8 cellular contexts compared by ENCODE assay signal in genomic region chr13:28530729-28531194, GRCh38. TPM values are rescaled to one million over a fixed set of nuclear protein-coding genes. Genes with fewer than 3 reads are reported as not detected.
DNase-seq lines count a peak whose midpoint lies in the region; ATAC-seq and TF ChIP-seq lines count a peak whose summit lies in the region.

No MANE protein-coding gene starts in this region.

- peak overlapping the region; percentile 78 to 97 (median 92) for H3K4me2 ChIP-seq in BLaER1 treated with 17β-estradiol and CSF1 and Interleukin-3, amounts not matched to agents 10 nM and 100 nM
- H3K4me2 ChIP-seq in neuronal stem cell (ENCODE audit: insufficient read depth, low read length, poor library complexity, severe bottlenecking) = peak overlapping the region; percentile 78

- H4K91ac ChIP-seq in neuronal stem cell (ENCODE audit: low read depth, low read length, poor library complexity) = no peak overlapping the region

- no peak overlapping the region for H2BK120ac ChIP-seq in neuronal stem cell (ENCODE audit: low read depth, low read length)

- peak overlapping the region in 10 of 11 experiments; percentile 4 to 73 (median 60); a peak in 18 of 22 replicates for H3K9ac ChIP-seq in BLaER1 treated with 17β-estradiol and CSF1 and Interleukin-3, amounts not matched to agents 10 nM and 100 nM
- H3K9ac ChIP-seq in neuronal stem cell (ENCODE audit: low read depth, low read length, poor library complexity) = no peak overlapping the region

- H3K9me3 Mint-ChIP-seq in progenitor cell of endocrine pancreas (ENCODE audit: low read depth) = no peaks in the 10 kb centered on the region

- H3K27ac ChIP-seq in BLaER1 treated with 17β-estradiol and CSF1 and Interleukin-3, amounts not matched to agents 10 nM and 100 nM = peak overlapping the region in 6 of 11 experiments; percentile 7 to 59 (median 48); a peak in 10 of 22 replicates
- H3K27ac ChIP-seq in coronary artery (peak overlapping the region in 1 of 2 donors; percentile 38), neuronal stem cell (replicated peaks; ENCODE audit: low read length) (no peak overlapping the region)

- no peak overlapping the region for H3K27ac Mint-ChIP-seq in progenitor cell of endocrine pancreas

- H3K18ac ChIP-seq in neuronal stem cell (ENCODE audit: low read length) = peak overlapping the region; percentile 88

- H4K20me1 ChIP-seq in BLaER1 treated with 17β-estradiol and CSF1 and Interleukin-3, amounts not matched to agents 10 nM and 100 nM = peaks cover 0 to 4% (median 0%) of the 10 kb centered on the region in 11 experiments; a peak in 2 of 22 replicates

- TF ChIP-seq CTCF in coronary artery (IDR thresholded peaks at IDR 0.05) = no peak
- no peak for TF ChIP-seq CTCF in GM10266 (IDR thresholded peaks at IDR 0.05; ENCODE audit: control insufficient read depth, insufficient read depth, low read depth, missing control alignments)
- TF ChIP-seq CTCF in progenitor cell of endocrine pancreas (IDR thresholded peaks at IDR 0.05; ENCODE audit: unreplicated experiment) = no peak

- H3K4me1 Mint-ChIP-seq in progenitor cell of endocrine pancreas (ENCODE audit: low read depth) = peaks cover 8% of the 10 kb centered on the region

- no peak overlapping the region for H3K14ac ChIP-seq in neuronal stem cell (ENCODE audit: low read length)

- DNase-seq in HT1080 (ENCODE audit: low read depth) (peak; percentile 15), coronary artery (ENCODE audit: low spot score) (no peak), neuronal stem cell (ENCODE audit: low spot score) (no peak), GM10266 (ENCODE audit: extremely low spot score) (no peak), NCI-H1105 treated with DMSO at 0.1 percent for 48 hours (lab: John Stamatoyannopoulos, UW) (no peak), progenitor cell of endocrine pancreas (ENCODE audit: low spot score, unreplicated experiment) (no peak)

- H3K27me3 Mint-ChIP-seq in progenitor cell of endocrine pancreas = peaks cover 37% of the 10 kb centered on the region

- no peak overlapping the region for H4K8ac ChIP-seq in neuronal stem cell (ENCODE audit: low read depth, low read length)

- no peak overlapping the region for H2AK5ac ChIP-seq in neuronal stem cell (ENCODE audit: low read depth, low read length)

- H3K4me1 ChIP-seq in BLaER1 treated with 17β-estradiol and CSF1 and Interleukin-3, amounts not matched to agents 10 nM and 100 nM = peaks cover 47 to 74% (median 71%) of the 10 kb centered on the region in 10 experiments
- peaks cover 4 to 5% of the 10 kb centered on the region in 2 donors for H3K4me1 ChIP-seq in neuronal stem cell (ENCODE audit: control insufficient read depth in 2 of 2, insufficient read depth in 1 of 2, low read depth in 1 of 2, low read length in 2 of 2)

- H2BK5ac ChIP-seq in neuronal stem cell (ENCODE audit: low read length) = no peak overlapping the region

- no peaks in the 10 kb centered on the region for H3K36me3 Mint-ChIP-seq in progenitor cell of endocrine pancreas (ENCODE audit: insufficient read depth)

- H2AFZ ChIP-seq in neuronal stem cell (ENCODE audit: low read length) = peak overlapping the region; percentile 85

- no peak overlapping the region for H3K4me3 Mint-ChIP-seq in progenitor cell of endocrine pancreas (ENCODE audit: low read depth)

- peaks cover 15 to 29% (median 27%) of the 10 kb centered on the region in 11 experiments for H3K9me3 ChIP-seq in BLaER1 treated with 17β-estradiol and CSF1 and Interleukin-3, amounts not matched to agents 10 nM and 100 nM (replicated peaks in 1 of 11)
- H3K9me3 ChIP-seq in neuronal stem cell (replicated peaks in 1 of 2; ENCODE audit: control insufficient read depth in 2 of 2, insufficient read depth in 1 of 2, low read depth in 1 of 2, low read length in 2 of 2) = peaks cover 0 to 7% of the 10 kb centered on the region in 2 donors

- H3K4ac ChIP-seq in neuronal stem cell (ENCODE audit: low read length) = no peak overlapping the region

- H3K27me3 ChIP-seq in BLaER1 treated with 17β-estradiol and CSF1 and Interleukin-3, amounts not matched to agents 10 nM and 100 nM = peaks cover 48 to 65% (median 57%) of the 10 kb centered on the region in 11 experiments
- H3K27me3 ChIP-seq in neuronal stem cell (ENCODE audit: control insufficient read depth in 3 of 3, insufficient read depth in 3 of 3, low read depth in 1 of 3, low read length in 3 of 3) = peaks cover 9 to 72% (median 41%) of the 10 kb centered on the region in 3 experiments

- no peak overlapping the region for H2BK15ac ChIP-seq in neuronal stem cell (ENCODE audit: low read length)

- peaks cover 0 to 7% (median 3%) of the 10 kb centered on the region in 11 experiments; a peak in 1 of 22 replicates for H3K36me3 ChIP-seq in BLaER1 treated with 17β-estradiol and CSF1 and Interleukin-3, amounts not matched to agents 10 nM and 100 nM
- no peaks in the 10 kb centered on the region for H3K36me3 ChIP-seq in neuronal stem cell (replicated peaks in 1 of 2; ENCODE audit: control insufficient read depth in 2 of 2, insufficient read depth in 2 of 2, low read length in 2 of 2)

- WGBS in neuronal stem cell (ENCODE audit: extremely low coverage in 2 of 2, insufficient read length in 2 of 2, insufficient replicate concordance in 1 of 2), 2 donors = no CpG with 5 or more reads among the region's 11 CpGs

- H2BK12ac ChIP-seq in neuronal stem cell (ENCODE audit: low read length) = no peak overlapping the region

- peaks cover 3% of the 10 kb centered on the region for H3K79me1 ChIP-seq in neuronal stem cell (ENCODE audit: low read depth, low read length)

- no peak for ATAC-seq in GM19455 (IDR thresholded peaks at IDR 0.05; ENCODE audit: unreplicated experiment)

- no peak overlapping the region for H3K23ac ChIP-seq in neuronal stem cell (ENCODE audit: low read depth, low read length, poor library complexity)

- H3K4me3 ChIP-seq in BLaER1 treated with 17β-estradiol and CSF1 and Interleukin-3, amounts not matched to agents 10 nM and 100 nM = peak overlapping the region; percentile 54 to 75 (median 64)
- H3K4me3 ChIP-seq in coronary artery = peak overlapping the region; percentile 79
- H3K4me3 ChIP-seq in neuronal stem cell (ENCODE audit: low read length in 2 of 2) = peak overlapping the region; percentile 27 to 79

RNA-seq across cellular contexts. Expression of gene FLT1, which starts 35.8 kb away (rescaled TPM):
- 2.3 and 3.3 TPM in 2 replicates for total RNA-seq in HT1080 (2014; rRNA removed; shearing (Covaris generic))
- polyA plus RNA-seq in HT1080 (2015; cell fraction: cytosol; rRNA removed) = 0.06 and 0.08 TPM in 2 replicates
- polyA plus RNA-seq in HT1080 (2015; cell fraction: nucleus; rRNA removed) = 0.08 and 0.26 TPM in 2 replicates
- polyA plus RNA-seq in neuronal stem cell (2013, experiment 1 of 2) = 0.07 TPM
- polyA plus RNA-seq in neuronal stem cell (2013, experiment 2 of 2) = 0.04 TPM
- 0.81 and 1.2 TPM in 2 replicates for total RNA-seq in progenitor cell of endocrine pancreas
